Comparison of ENCODE assay signal across 18 cellular contexts in the genomic region with DNA sequence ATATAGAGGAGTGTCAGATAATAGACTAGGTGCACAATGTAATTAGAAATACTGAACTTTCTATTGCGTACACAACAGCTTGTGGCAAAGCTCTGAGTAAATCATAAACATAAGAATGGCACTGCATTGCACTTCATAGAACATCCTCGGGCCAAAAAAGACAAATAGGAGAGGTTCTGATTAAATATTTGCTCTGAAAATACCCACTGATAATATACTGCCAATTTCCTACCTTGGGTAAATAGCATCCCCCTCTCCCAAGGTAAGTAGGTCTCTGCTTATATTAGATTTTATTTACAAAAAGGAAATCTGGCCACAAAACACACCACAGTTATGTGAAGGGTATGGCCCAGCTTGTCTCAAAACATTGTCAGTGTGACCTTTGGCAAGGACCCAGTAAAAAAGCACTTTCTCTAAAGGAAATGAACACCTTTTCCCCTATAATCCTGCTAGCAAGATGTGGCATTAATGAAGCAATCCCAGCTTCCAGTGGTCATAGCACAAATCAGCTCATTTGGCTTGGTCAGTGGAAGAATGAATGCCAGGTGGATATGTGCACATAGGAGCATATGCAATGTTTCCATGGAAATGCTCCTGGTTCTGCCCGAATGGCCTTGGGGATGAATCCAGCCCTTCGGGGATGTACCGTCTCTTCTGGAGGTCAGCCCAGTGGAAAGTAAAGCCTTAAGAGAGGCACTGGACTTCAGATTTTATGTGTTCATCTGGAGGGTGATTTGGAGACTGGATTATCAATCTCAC.
DNase-seq lines count a peak whose midpoint lies in the region; TF ChIP-seq lines count a peak whose summit lies in the region.
"Had no signal": no experiment of that assay in that cellular context is flagged by ENCODE, and none has a peak within 500 bp of the region (broad histone marks: within the 10 kb centered on the region; RNA-seq: fewer than 3 reads in every experiment).

No MANE protein-coding gene starts in this region.

- POLR2A ChIA-PET in OCI-LY7 (lab: Charles Lee) = interaction anchor here (0.9 kb wide), 1 partner anchor 97 kb away, joined by 3 read pairs; no protein-coding TSS in a partner anchor

- H3K4me3 ChIP-seq in testis = no peak overlapping the region
- no peak overlapping the region for H3K4me3 ChIP-seq in OCI-LY7 (ENCODE audit: low read depth, low read length, poor library complexity, severe bottlenecking)
- H3K4me3 ChIP-seq: GM23338 had no signal

- intact Hi-C loops in testis (cut with DNase I; ENCODE audit: low total_unique reads) (no loop called here), OCI-LY7 (cut with micrococcal nuclease; ENCODE audit: unreplicated experiment) (no loop called here)

- H3K4me1 ChIP-seq in testis = no peaks in the 10 kb centered on the region
- H3K4me1 ChIP-seq in OCI-LY7 (ENCODE audit: insufficient read depth, low read length, poor library complexity, severe bottlenecking) = no peaks in the 10 kb centered on the region

- H2AFZ ChIP-seq in OCI-LY7 (ENCODE audit: low read length) = no peak overlapping the region
- H2AFZ ChIP-seq: GM23338 had no signal

- H3K36me3 ChIP-seq in testis (ENCODE audit: low read depth, missing control alignments) = no peaks in the 10 kb centered on the region
- H3K36me3 ChIP-seq in OCI-LY7 (ENCODE audit: insufficient read depth, low read length) = no peaks in the 10 kb centered on the region
- H3K36me3 ChIP-seq: BE2C had no signal

- no peak for TF ChIP-seq CTCF in testis (IDR thresholded peaks at IDR 0.05)
- TF ChIP-seq CTCF in OCI-LY7 (conservative IDR thresholded peaks at IDR 0.05; ENCODE audit: low read length) = no peak

- H3K4me2 ChIP-seq in OCI-LY7 (ENCODE audit: low read length) = no peak overlapping the region
- H3K4me2 ChIP-seq: GM23338, KMS-11 had no signal

- BruUV-seq in OCI-LY7 (replicated peaks; lab: Mats Ljungman, UMichigan) = no TSS peak

- H3K79me2 ChIP-seq in OCI-LY7 (ENCODE audit: insufficient read depth, low read depth, low read length) = no peaks in the 10 kb centered on the region

- 0 out of 2 replicates have a peak, but pooled peaks cover 3% of the 10 kb centered on the region for H3K9me2 ChIP-seq in OCI-LY7 (ENCODE audit: insufficient read depth, low read length)

- H3K27me3 ChIP-seq in testis = no peaks in the 10 kb centered on the region
- H3K27me3 ChIP-seq: BE2C had no signal

- peak; percentile 78 for DNase-seq in NCI-H1092 treated with DMSO at 0.1 percent for 48 hours (lab: John Stamatoyannopoulos, UW)
- no peak for DNase-seq in NCI-H1092 (lab: John Stamatoyannopoulos, UW)
- DNase-seq in NCI-H748 (lab: John Stamatoyannopoulos, UW; ENCODE audit: unreplicated experiment) = peak; percentile 59
- peak; percentile 88 for DNase-seq in cerebellar cortex (ENCODE audit: low spot score)
- DNase-seq in testis = peak; percentile 30
- no peak for DNase-seq in middle frontal gyrus (ENCODE audit: extremely low spot score, low spot score)
- no peak for DNase-seq in OCI-LY7 (ENCODE audit: low spot score)
- no peak for DNase-seq in NOMO-1 treated with DMSO at 0.1 percent for 48 hours (lab: John Stamatoyannopoulos, UW; ENCODE audit: unreplicated experiment)
- DNase-seq: 8988T; BE2C; CD4-positive, alpha-beta T cell; NCI-H1105; NCI-H187 treated with DMSO at 0.1 percent for 48 hours; NCI-H524; NK-92 treated with Interleukin-12 subunit alpha and Interleukin-12 subunit beta, amount 100 ng/mL, for 24 hours had no signal

- CTCF ChIA-PET in OCI-LY7 (lab: Charles Lee; ENCODE audit: unreplicated experiment) = no interaction called here

- no peak for TF ChIP-seq POLR2A in testis (IDR thresholded peaks at IDR 0.05)

- H3K9me3 ChIP-seq in testis = no peaks in the 10 kb centered on the region
- no peaks in the 10 kb centered on the region for H3K9me3 ChIP-seq in OCI-LY7 (ENCODE audit: low read length)
- H3K9me3 ChIP-seq: BE2C had no signal

- WGBS in testis, 2 donors = 54 to 68% methylated on average over 5 of the region's 5 CpGs

- no peaks in the 10 kb centered on the region for H4K20me1 ChIP-seq in OCI-LY7 (ENCODE audit: insufficient read depth, low read length)

- H3K27ac ChIP-seq in testis = no peak overlapping the region
- H3K27ac ChIP-seq in OCI-LY7 (ENCODE audit: low read depth, low read length, poor library complexity, severe bottlenecking) = no peak overlapping the region
- H3K27ac ChIP-seq: KMS-11, RWPE1 had no signal

Comparison
In these comparisons a context has a peak if more than half of its experiments do, and no peak if none do; other contexts are left out.
1. DNase-seq: peak in NCI-H1092 treated with DMSO at 0.1 percent for 48 hours (single experiment), NCI-H748 (single experiment), cerebellar cortex (single experiment) and testis (single experiment); none in NCI-H1092 (single experiment), middle frontal gyrus (single experiment), OCI-LY7 (single experiment) and NOMO-1 treated with DMSO at 0.1 percent for 48 hours (single experiment).